2 cellular contexts compared by ENCODE assay signal in the genomic region with DNA sequence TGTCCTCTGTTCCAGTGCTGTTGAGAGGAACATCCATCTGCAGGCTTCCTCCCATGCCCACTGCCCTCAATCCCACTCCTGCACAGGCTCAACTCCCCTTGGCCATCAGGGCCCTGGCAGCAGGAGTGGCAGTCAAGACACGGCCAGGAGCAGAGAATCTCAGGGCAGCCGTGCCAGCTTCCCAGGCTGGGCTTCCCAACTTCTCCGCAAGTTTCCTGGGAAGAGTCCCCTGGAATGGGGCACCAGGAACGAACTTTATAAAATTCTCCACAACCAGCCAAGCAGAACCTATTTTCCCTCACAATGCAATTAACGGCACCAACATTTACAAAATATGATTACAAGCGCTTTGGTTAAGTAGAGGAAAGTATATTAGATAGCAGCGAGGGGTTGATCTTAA.
TF ChIP-seq lines count a peak whose summit lies in the region.

No MANE protein-coding gene starts in this region.

TF ChIP-seq in GM23338, 12 proteins besides CTCF, POLR2A, EP300 and RAD21 (continues in another document):
- TF ChIP-seq REST (IDR thresholded peaks at IDR 0.05; ENCODE audit: unreplicated experiment) (no peak), NANOG (IDR thresholded peaks at IDR 0.05; ENCODE audit: borderline replicate concordance) (no peak), POLR2AphosphoS5 (IDR thresholded peaks at IDR 0.05; ENCODE audit: low read depth) (no peak), EZH2 (IDR thresholded peaks at IDR 0.05; ENCODE audit: low read depth, unreplicated experiment) (no peak), ZNF331 (CRISPR knock-in tag; IDR thresholded peaks at IDR 0.05; ENCODE audit: low read depth) (no peak), EZH2phosphoT487 (IDR thresholded peaks at IDR 0.05; ENCODE audit: unreplicated experiment) (no peak), ZNF114 (CRISPR knock-in tag; IDR thresholded peaks at IDR 0.05) (no peak), CREB1 (CRISPR knock-in tag; IDR thresholded peaks at IDR 0.05; ENCODE audit: low read depth) (no peak), JUNB (IDR thresholded peaks at IDR 0.05; ENCODE audit: unreplicated experiment) (no peak), STAT1 (IDR thresholded peaks at IDR 0.05; ENCODE audit: unreplicated experiment) (no peak)
- TF ChIP-seq, protein P1, sequence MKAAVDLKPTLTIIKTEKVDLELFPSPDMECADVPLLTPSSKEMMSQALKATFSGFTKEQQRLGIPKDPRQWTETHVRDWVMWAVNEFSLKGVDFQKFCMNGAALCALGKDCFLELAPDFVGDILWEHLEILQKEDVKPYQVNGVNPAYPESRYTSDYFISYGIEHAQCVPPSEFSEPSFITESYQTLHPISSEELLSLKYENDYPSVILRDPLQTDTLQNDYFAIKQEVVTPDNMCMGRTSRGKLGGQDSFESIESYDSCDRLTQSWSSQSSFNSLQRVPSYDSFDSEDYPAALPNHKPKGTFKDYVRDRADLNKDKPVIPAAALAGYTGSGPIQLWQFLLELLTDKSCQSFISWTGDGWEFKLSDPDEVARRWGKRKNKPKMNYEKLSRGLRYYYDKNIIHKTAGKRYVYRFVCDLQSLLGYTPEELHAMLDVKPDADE (IDR thresholded peaks at IDR 0.05) = no peak

TF ChIP-seq in Ishikawa, 13 proteins besides CTCF, POLR2A, EP300 and RAD21 (continued from another document):
- TF ChIP-seq USF1 (IDR thresholded peaks at IDR 0.05) (no peak), EGR1 (IDR thresholded peaks at IDR 0.05) (no peak), FOXM1 (IDR thresholded peaks at IDR 0.05; ENCODE audit: borderline replicate concordance, low read depth) (no peak), ZBTB7A (IDR thresholded peaks at IDR 0.05; ENCODE audit: low read depth) (no peak), TCF12 (IDR thresholded peaks at IDR 0.05; ENCODE audit: low read depth) (no peak)
- TF ChIP-seq, protein P2, sequence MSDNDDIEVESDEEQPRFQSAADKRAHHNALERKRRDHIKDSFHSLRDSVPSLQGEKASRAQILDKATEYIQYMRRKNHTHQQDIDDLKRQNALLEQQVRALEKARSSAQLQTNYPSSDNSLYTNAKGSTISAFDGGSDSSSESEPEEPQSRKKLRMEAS (IDR thresholded peaks at IDR 0.05) = no peak
